Comparison of ENCODE assay signal across 18 cellular contexts in genomic region chr3:171419457-171419856, GRCh38.
"Had no signal": no experiment of that assay in that cellular context is flagged by ENCODE, and none has a peak within 500 bp of the region (broad histone marks: within the 10 kb centered on the region; RNA-seq: fewer than 3 reads in every experiment).

No MANE protein-coding gene starts in this region.

- H3K27ac ChIP-seq: body of pancreas, colonic mucosa, right atrium auricular region, suprapubic skin had no signal

- DNase-seq: activated CD4-positive, alpha-beta memory T cell treated with anti-CD3 and anti-CD28 coated beads, Interleukin-2, amount 10 ng/mL, durations not matched to agents 7 days and 5 days; activated CD4-positive, alpha-beta T cell treated with anti-CD3 and anti-CD28 coated beads for 4 hours; activated CD8-positive, alpha-beta memory T cell treated with anti-CD3 and anti-CD28 coated beads, Interleukin-2, amount 10 ng/mL, durations not matched to agents 7 days and 5 days; activated naive CD8-positive, alpha-beta T cell treated with anti-CD3 and anti-CD28 coated beads, Interleukin-2, amount 10 ng/mL, durations not matched to agents 7 days and 5 days; body of pancreas; central memory CD4-positive, alpha-beta T cell; colonic mucosa; erythroblast; gastrocnemius medialis; immature natural killer cell; left colon; occipital lobe; stimulated activated CD4-positive, alpha-beta T cell treated with anti-CD3 and anti-CD28 coated beads, Interleukin-2, amount 100 ng/mL, for 24 hours; stimulated activated naive CD4-positive, alpha-beta T cell treated with Interleukin-2 at 50 U/mL for 16 hours had no signal

- H3K4me3 ChIP-seq: body of pancreas, colonic mucosa, gastrocnemius medialis, lung, right atrium auricular region, suprapubic skin had no signal

- ATAC-seq: activated CD8-positive, alpha-beta memory T cell treated with anti-CD3 and anti-CD28 coated beads, Interleukin-2, amount 10 ng/mL, durations not matched to agents 7 days and 5 days; body of pancreas; gastrocnemius medialis; left colon; WTC11 had no signal
